12 cellular contexts compared by ENCODE assay signal in genomic region chr16:4649744-4650442, GRCh38. TPM values are rescaled to one million over a fixed set of nuclear protein-coding genes. Genes with fewer than 3 reads are reported as not detected.
DNase-seq lines count a peak whose midpoint lies in the region; ATAC-seq lines count a peak whose summit lies in the region.
"Had no signal": no experiment of that assay in that cellular context is flagged by ENCODE, and none has a peak within 500 bp of the region (broad histone marks: within the 10 kb centered on the region; RNA-seq: fewer than 3 reads in every experiment).

No MANE protein-coding gene starts in this region.

- intact Hi-C loops in activated CD4-positive, alpha-beta T cell treated with anti-CD3 and anti-CD28 coated beads for 36 hours (cut with DNase I, micrococcal nuclease), result no loop called here
- intact Hi-C loops in CD4-positive, alpha-beta memory T cell (cut with micrococcal nuclease), result no loop called here
- intact Hi-C loops in naive thymus-derived CD4-positive, alpha-beta T cell (cut with micrococcal nuclease), result loop anchor here (1.0 to 2.0 kb wide), 3 partner anchors 25 to 43 kb away; partner anchors contain the start of genes MGRN1 (in 1 of the 2) and NUDT16L1 (in 1 of the 2)

- CTCF ChIA-PET in activated CD4-positive, alpha-beta T cell treated with anti-CD3 and anti-CD28 coated beads for 36 hours (lab: Charles Lee), result interaction anchor here (0.8 to 2.2 kb wide), 12 partner anchors 9 to 172 kb away, joined by 3 to 15 read pairs (median 4); partner anchors contain the start of gene MGRN1
- CTCF ChIA-PET in CD4-positive, alpha-beta memory T cell (lab: Charles Lee; ENCODE audit: partially characterized antibody), result interaction anchor here (0.9 to 2.7 kb wide), 14 partner anchors 8 to 118 kb away, joined by 3 to 13 read pairs (median 4); partner anchors contain the start of gene MGRN1
- CTCF ChIA-PET in activated CD8-positive, alpha-beta T cell treated with anti-CD3 and anti-CD28 coated beads, Interleukin-2, amount 10 ng/mL, durations not matched to agents 7 days and 5 days (lab: Charles Lee), result interaction anchor here (0.7 to 2.5 kb wide), 15 partner anchors 9 to 248 kb away, joined by 3 to 18 read pairs (median 4); partner anchors contain the start of gene MGRN1
- CTCF ChIA-PET in naive thymus-derived CD4-positive, alpha-beta T cell (lab: Charles Lee), result interaction anchor here (0.7 to 1.9 kb wide), 10 partner anchors 10 to 431 kb away, joined by 3 to 8 read pairs (median 4); no protein-coding TSS in a partner anchor

- H3K27ac Mint-ChIP-seq in activated CD4-positive, alpha-beta T cell treated with anti-CD3 and anti-CD28 coated beads for 36 hours, result peak overlapping the region; percentile 37
- H3K27ac Mint-ChIP-seq in CD4-positive, alpha-beta memory T cell, result peak overlapping the region in 6 of 7 donors; percentile 67 to 91 (median 84)
- peak overlapping the region; percentile 37 for H3K27ac Mint-ChIP-seq in activated CD8-positive, alpha-beta T cell treated with anti-CD3 and anti-CD28 coated beads, Interleukin-2, amount 10 ng/mL, durations not matched to agents 7 days and 5 days
- H3K27ac Mint-ChIP-seq in naive thymus-derived CD4-positive, alpha-beta T cell, result peak overlapping the region; percentile 46 to 92 (median 81)

- H3K36me3 ChIP-seq in CD4-positive, alpha-beta memory T cell (ENCODE audit: insufficient read depth, low read length), result peaks cover 4% of the 10 kb centered on the region
- H3K36me3 ChIP-seq in naive thymus-derived CD4-positive, alpha-beta T cell (ENCODE audit: control insufficient read depth in 2 of 3, insufficient read depth in 3 of 3, low read length in 3 of 3), result peaks cover 0 to 45% (median 0%) of the 10 kb centered on the region in 3 experiments

- H3K27me3 Mint-ChIP-seq in activated CD4-positive, alpha-beta T cell treated with anti-CD3 and anti-CD28 coated beads for 36 hours, result no peaks in the 10 kb centered on the region
- no peaks in the 10 kb centered on the region for H3K27me3 Mint-ChIP-seq in CD4-positive, alpha-beta memory T cell
- H3K27me3 Mint-ChIP-seq in activated CD8-positive, alpha-beta T cell treated with anti-CD3 and anti-CD28 coated beads, Interleukin-2, amount 10 ng/mL, durations not matched to agents 7 days and 5 days (ENCODE audit: low read depth), result no peaks in the 10 kb centered on the region
- no peaks in the 10 kb centered on the region for H3K27me3 Mint-ChIP-seq in naive thymus-derived CD4-positive, alpha-beta T cell

- H3K27ac ChIP-seq in CD4-positive, alpha-beta memory T cell (ENCODE audit: low read depth, low read length), result no peak overlapping the region
- H3K27ac ChIP-seq in naive thymus-derived CD4-positive, alpha-beta T cell (ENCODE audit: low read depth, low read length), result peak overlapping the region; percentile 42
- H3K27ac ChIP-seq: brain microvascular endothelial cell, PC-9, transverse colon had no signal

- peak; percentile 53 for DNase-seq in activated CD4-positive, alpha-beta T cell treated with anti-CD3 and anti-CD28 coated beads for 36 hours
- no peak for DNase-seq in activated CD4-positive, alpha-beta T cell treated with anti-CD3 and anti-CD28 coated beads for 1 hour
- peak in 1 of 5 donors; percentile 9 for DNase-seq in CD4-positive, alpha-beta memory T cell
- DNase-seq in activated CD8-positive, alpha-beta T cell treated with anti-CD3 and anti-CD28 coated beads, Interleukin-2, amount 10 ng/mL, durations not matched to agents 7 days and 5 days, result peak; percentile 48
- peak in 3 of 9 donors; percentile 33 to 49 (median 43) for DNase-seq in naive thymus-derived CD4-positive, alpha-beta T cell
- no peak for DNase-seq in midbrain (lab: John Stamatoyannopoulos, UW)

- H3K9me3 ChIP-seq in CD4-positive, alpha-beta memory T cell (ENCODE audit: control insufficient read depth in 1 of 2, low read length in 2 of 2), result no peaks in the 10 kb centered on the region
- H3K9me3 ChIP-seq in naive thymus-derived CD4-positive, alpha-beta T cell (ENCODE audit: control insufficient read depth in 2 of 3, low read length in 3 of 3), result no peaks in the 10 kb centered on the region
- H3K9me3 ChIP-seq: SK-N-SH, transverse colon had no signal

- H3K4me3 Mint-ChIP-seq in activated CD4-positive, alpha-beta T cell treated with anti-CD3 and anti-CD28 coated beads for 36 hours, result no peak overlapping the region
- peak overlapping the region in 1 of 8 donors; percentile 13 for H3K4me3 Mint-ChIP-seq in CD4-positive, alpha-beta memory T cell
- H3K4me3 Mint-ChIP-seq in activated CD8-positive, alpha-beta T cell treated with anti-CD3 and anti-CD28 coated beads, Interleukin-2, amount 10 ng/mL, durations not matched to agents 7 days and 5 days, result no peak overlapping the region
- H3K4me3 Mint-ChIP-seq in naive thymus-derived CD4-positive, alpha-beta T cell, result peak overlapping the region in 9 of 10 donors; percentile 16 to 68 (median 43)

- no peaks in the 10 kb centered on the region for H3K27me3 ChIP-seq in CD4-positive, alpha-beta memory T cell (ENCODE audit: insufficient read depth, low read length)
- H3K27me3 ChIP-seq in naive thymus-derived CD4-positive, alpha-beta T cell (ENCODE audit: control insufficient read depth in 2 of 2, insufficient read depth in 2 of 2, low read length in 2 of 2), result no peaks in the 10 kb centered on the region
- H3K27me3 ChIP-seq: brain microvascular endothelial cell, transverse colon had no signal

- POLR2A ChIA-PET in activated CD4-positive, alpha-beta T cell treated with anti-CD3 and anti-CD28 coated beads for 36 hours (lab: Charles Lee), result interaction anchor here (0.5 kb wide), 1 partner anchor 21 kb away, joined by 3 read pairs; no protein-coding TSS in a partner anchor
- POLR2A ChIA-PET in CD4-positive, alpha-beta memory T cell (lab: Charles Lee; ENCODE audit: partially characterized antibody), result interaction anchor here (0.5 to 1.5 kb wide), 3 partner anchors 14 to 34 kb away, joined by 3 to 8 read pairs (median 3); no protein-coding TSS in a partner anchor
- POLR2A ChIA-PET in activated CD8-positive, alpha-beta T cell treated with anti-CD3 and anti-CD28 coated beads, Interleukin-2, amount 10 ng/mL, durations not matched to agents 7 days and 5 days (lab: Charles Lee), result interaction anchor here (0.7 to 1.7 kb wide), 3 partner anchors 27 to 155 kb away, joined by 3 to 5 read pairs (median 3); no protein-coding TSS in a partner anchor
- POLR2A ChIA-PET in naive thymus-derived CD4-positive, alpha-beta T cell (lab: Charles Lee), result interaction anchor here (1.0 kb wide), 1 partner anchor 9 kb away, joined by 5 read pairs; no protein-coding TSS in a partner anchor

- no peak overlapping the region for H3K4me3 ChIP-seq in CD4-positive, alpha-beta memory T cell (ENCODE audit: low read length in 2 of 2)
- H3K4me3 ChIP-seq in naive thymus-derived CD4-positive, alpha-beta T cell (ENCODE audit: low read length), result no peak overlapping the region
- H3K4me3 ChIP-seq: PC-9, transverse colon had no signal

- peaks cover 22% of the 10 kb centered on the region for H3K4me1 ChIP-seq in CD4-positive, alpha-beta memory T cell (ENCODE audit: insufficient read depth, low read length)
- peaks cover 0 to 44% of the 10 kb centered on the region in 2 donors for H3K4me1 ChIP-seq in naive thymus-derived CD4-positive, alpha-beta T cell (ENCODE audit: control insufficient read depth in 2 of 2, insufficient read depth in 2 of 2, low read length in 2 of 2)

- peaks cover 23% of the 10 kb centered on the region for H3K36me3 Mint-ChIP-seq in activated CD4-positive, alpha-beta T cell treated with anti-CD3 and anti-CD28 coated beads for 36 hours (ENCODE audit: low read depth)
- peaks cover 14 to 46% of the 10 kb centered on the region in 2 donors for H3K36me3 Mint-ChIP-seq in CD4-positive, alpha-beta memory T cell
- peaks cover 38% of the 10 kb centered on the region for H3K36me3 Mint-ChIP-seq in activated CD8-positive, alpha-beta T cell treated with anti-CD3 and anti-CD28 coated beads, Interleukin-2, amount 10 ng/mL, durations not matched to agents 7 days and 5 days (ENCODE audit: low read depth)
- peaks cover 0 to 21% (median 8%) of the 10 kb centered on the region in 5 donors for H3K36me3 Mint-ChIP-seq in naive thymus-derived CD4-positive, alpha-beta T cell

- H3K4me1 Mint-ChIP-seq in activated CD4-positive, alpha-beta T cell treated with anti-CD3 and anti-CD28 coated beads for 36 hours, result peaks cover 31% of the 10 kb centered on the region
- peaks cover 14 to 35% (median 19%) of the 10 kb centered on the region in 4 donors for H3K4me1 Mint-ChIP-seq in CD4-positive, alpha-beta memory T cell
- H3K4me1 Mint-ChIP-seq in activated CD8-positive, alpha-beta T cell treated with anti-CD3 and anti-CD28 coated beads, Interleukin-2, amount 10 ng/mL, durations not matched to agents 7 days and 5 days (ENCODE audit: low read depth), result peaks cover 52% of the 10 kb centered on the region
- peaks cover 31 to 59% (median 43%) of the 10 kb centered on the region in 7 donors for H3K4me1 Mint-ChIP-seq in naive thymus-derived CD4-positive, alpha-beta T cell

- H3K9me3 Mint-ChIP-seq in activated CD4-positive, alpha-beta T cell treated with anti-CD3 and anti-CD28 coated beads for 36 hours (ENCODE audit: low read depth), result no peaks in the 10 kb centered on the region
- no peaks in the 10 kb centered on the region for H3K9me3 Mint-ChIP-seq in CD4-positive, alpha-beta memory T cell
- H3K9me3 Mint-ChIP-seq in activated CD8-positive, alpha-beta T cell treated with anti-CD3 and anti-CD28 coated beads, Interleukin-2, amount 10 ng/mL, durations not matched to agents 7 days and 5 days (ENCODE audit: insufficient read depth), result no peaks in the 10 kb centered on the region
- no peaks in the 10 kb centered on the region for H3K9me3 Mint-ChIP-seq in naive thymus-derived CD4-positive, alpha-beta T cell

- peak; percentile 54 for ATAC-seq in activated CD4-positive, alpha-beta T cell treated with anti-CD3 and anti-CD28 coated beads for 36 hours
- peak; percentile 25 for ATAC-seq in activated CD8-positive, alpha-beta T cell treated with anti-CD3 and anti-CD28 coated beads, Interleukin-2, amount 10 ng/mL, durations not matched to agents 7 days and 5 days
- ATAC-seq in naive thymus-derived CD4-positive, alpha-beta T cell, result peak; percentile 33
- ATAC-seq in GM21447 (IDR thresholded peaks at IDR 0.05; ENCODE audit: unreplicated experiment) (no peak), GM21381 (IDR thresholded peaks at IDR 0.05; ENCODE audit: unreplicated experiment) (no peak)

RNA-seq across cellular contexts. Expression of gene MGRN1, which starts 25.3 kb away (rescaled TPM):
- 10 to 100 TPM; 65.0 to 75.4 TPM for total RNA-seq in activated CD4-positive, alpha-beta T cell treated with anti-CD3 and anti-CD28 coated beads for 36 hours
- total RNA-seq in CD4-positive, alpha-beta memory T cell, result 10 to 100 TPM; 62.2 to 64.1 TPM
- 1 to 10 TPM; 1.2 to 7.7 TPM for polyA plus RNA-seq in CD4-positive, alpha-beta memory T cell
- total RNA-seq in activated CD8-positive, alpha-beta T cell treated with anti-CD3 and anti-CD28 coated beads, Interleukin-2, amount 10 ng/mL, durations not matched to agents 7 days and 5 days, result 10 to 100 TPM; 77.3 to 80.6 TPM
- 100 to 1,000 TPM in 1 of 5 experiments, 10 to 100 TPM in 4; 62.6 to 103 (median 81.2) TPM for total RNA-seq in naive thymus-derived CD4-positive, alpha-beta T cell
- 1 to 10 TPM; 4.9 to 10.0 TPM for polyA plus RNA-seq in naive thymus-derived CD4-positive, alpha-beta T cell

RNA-seq across cellular contexts. Expression of gene UBALD1, which starts 35.2 kb away (rescaled TPM):
- 10 to 100 TPM in 1 of 2 experiments, 1 to 10 TPM in 1; 9.7 to 10.2 TPM for total RNA-seq in activated CD4-positive, alpha-beta T cell treated with anti-CD3 and anti-CD28 coated beads for 36 hours
- 10 to 100 TPM; 30.1 to 41.0 TPM for total RNA-seq in CD4-positive, alpha-beta memory T cell
- polyA plus RNA-seq in CD4-positive, alpha-beta memory T cell, result 1 to 10 TPM; 2.4 to 4.8 TPM
- 10 to 100 TPM; 15.0 to 18.9 TPM for total RNA-seq in activated CD8-positive, alpha-beta T cell treated with anti-CD3 and anti-CD28 coated beads, Interleukin-2, amount 10 ng/mL, durations not matched to agents 7 days and 5 days
- total RNA-seq in naive thymus-derived CD4-positive, alpha-beta T cell, result 10 to 100 TPM; 21.8 to 36.5 (median 29.7) TPM
- polyA plus RNA-seq in naive thymus-derived CD4-positive, alpha-beta T cell, result 1 to 10 TPM; 1.6 to 2.5 TPM

RNA-seq across cellular contexts. Expression of gene NUDT16L1, which starts 43.5 kb away (rescaled TPM):
- 10 to 100 TPM; 16.4 to 22.5 TPM for total RNA-seq in activated CD4-positive, alpha-beta T cell treated with anti-CD3 and anti-CD28 coated beads for 36 hours
- total RNA-seq in CD4-positive, alpha-beta memory T cell, result 10 to 100 TPM; 52.4 to 53.7 TPM
- polyA plus RNA-seq in CD4-positive, alpha-beta memory T cell, result 100 to 1,000 TPM in 1 of 2 donors, 10 to 100 TPM in 1; 80.1 to 125 TPM
- total RNA-seq in activated CD8-positive, alpha-beta T cell treated with anti-CD3 and anti-CD28 coated beads, Interleukin-2, amount 10 ng/mL, durations not matched to agents 7 days and 5 days, result 10 to 100 TPM; 32.6 to 36.2 TPM
- total RNA-seq in naive thymus-derived CD4-positive, alpha-beta T cell, result 10 to 100 TPM; 42.8 to 65.4 (median 53.3) TPM
- polyA plus RNA-seq in naive thymus-derived CD4-positive, alpha-beta T cell, result 100 to 1,000 TPM; 104 to 133 TPM

Comparison
In these comparisons a context has a peak if more than half of its experiments do, and no peak if none do; other contexts are left out.
1. DNase-seq: peak in activated CD4-positive, alpha-beta T cell treated with anti-CD3 and anti-CD28 coated beads for 36 hours (single experiment) and activated CD8-positive, alpha-beta T cell treated with anti-CD3 and anti-CD28 coated beads, Interleukin-2, amount 10 ng/mL, durations not matched to agents 7 days and 5 days (single experiment); none in activated CD4-positive, alpha-beta T cell treated with anti-CD3 and anti-CD28 coated beads for 1 hour (single experiment) and midbrain (single experiment).
2. ATAC-seq: peak in activated CD4-positive, alpha-beta T cell treated with anti-CD3 and anti-CD28 coated beads for 36 hours (single experiment), activated CD8-positive, alpha-beta T cell treated with anti-CD3 and anti-CD28 coated beads, Interleukin-2, amount 10 ng/mL, durations not matched to agents 7 days and 5 days (single experiment) and naive thymus-derived CD4-positive, alpha-beta T cell (single experiment); none in GM21447 (single experiment) and GM21381 (single experiment).
3. H3K4me3 Mint-ChIP-seq: peak in naive thymus-derived CD4-positive, alpha-beta T cell (9 of 10); none in activated CD4-positive, alpha-beta T cell treated with anti-CD3 and anti-CD28 coated beads for 36 hours (single experiment) and activated CD8-positive, alpha-beta T cell treated with anti-CD3 and anti-CD28 coated beads, Interleukin-2, amount 10 ng/mL, durations not matched to agents 7 days and 5 days (single experiment).
4. intact Hi-C loops: an anchor here in naive thymus-derived CD4-positive, alpha-beta T cell (1.0 to 2.0 kb wide); none called in activated CD4-positive, alpha-beta T cell treated with anti-CD3 and anti-CD28 coated beads for 36 hours and CD4-positive, alpha-beta memory T cell.
5. Peak in every context shown above with its lines, with median percentiles within 50 percentile points of each other: H3K27ac Mint-ChIP-seq.